ENCODE assay signal across 13 cellular contexts in genomic region chr5:158801286-158801685, GRCh38.
"Had no signal": no experiment of that assay in that cellular context is flagged by ENCODE, and none has a peak within 500 bp of the region (broad histone marks: within the 10 kb centered on the region; RNA-seq: fewer than 3 reads in every experiment).

No MANE protein-coding gene starts in this region.

- H3K4me3 ChIP-seq: lower lobe of right lung, neural progenitor cell, spleen had no signal

- H3K36me3 ChIP-seq: lower lobe of right lung, neural progenitor cell had no signal

- H3K27ac ChIP-seq: lower lobe of right lung, neural progenitor cell, spleen had no signal

- H3K9me3 ChIP-seq: lower lobe of right lung, spleen had no signal

- ATAC-seq: activated CD8-positive, alpha-beta T cell treated with anti-CD3 and anti-CD28 coated beads for 36 hours; activated naive CD4-positive, alpha-beta T cell treated with anti-CD3 and anti-CD28 coated beads, Interleukin-2, amount 50 U/mL, for 72 hours; lower lobe of right lung; sciatic nerve had no signal

- DNase-seq: activated CD4-positive, alpha-beta T cell treated with anti-CD3 and anti-CD28 coated beads for 4 hours; activated CD8-positive, alpha-beta T cell treated with anti-CD3 and anti-CD28 coated beads for 36 hours; activated effector memory CD4-positive, alpha-beta T cell treated with anti-CD3 and anti-CD28 coated beads, Interleukin-2, amount 50 U/mL, for 16 hours; activated T-cell treated with anti-CD3 and anti-CD28 coated beads, Interleukin-2, amount 50 U/mL, for 48 hours; amniotic stem cell; caudate nucleus; foreskin fibroblast; kidney glomerular epithelial cell; lower lobe of right lung; spleen had no signal

- H3K4me1 ChIP-seq: lower lobe of right lung had no signal

- H3K27me3 ChIP-seq: neural progenitor cell, spleen had no signal
